8 cellular contexts compared by ENCODE assay signal in genomic region chr16:85611455-85612190, GRCh38. TPM values are rescaled to one million over a fixed set of nuclear protein-coding genes. Genes with fewer than 3 reads are reported as not detected.
DNase-seq lines count a peak whose midpoint lies in the region; ATAC-seq, FAIRE-seq and TF ChIP-seq lines count a peak whose summit lies in the region.

No MANE protein-coding gene starts in this region.

- POLR2A ChIA-PET in AG04450 (lab: Yijun Ruan, JAX) (interaction anchor here (0.6 to 0.8 kb wide), 2 partner anchors 29 to 166 kb away, joined by 3 read pairs; no protein-coding TSS in a partner anchor), endothelial cell of umbilical vein (lab: Charles Lee) (no interaction called here)
- POLR2A ChIA-PET in activated CD4-positive, alpha-beta memory T cell treated with anti-CD3 and anti-CD28 coated beads, Interleukin-2, amount 10 ng/mL, durations not matched to agents 7 days and 5 days (lab: Charles Lee), result interaction anchor here (1.3 to 5.3 kb wide), 2 partner anchors 54 to 58 kb away, joined by 3 to 41 read pairs; no protein-coding TSS in a partner anchor

- H3K36me3 Mint-ChIP-seq in activated CD4-positive, alpha-beta memory T cell treated with anti-CD3 and anti-CD28 coated beads, Interleukin-2, amount 10 ng/mL, durations not matched to agents 7 days and 5 days (ENCODE audit: low read depth), result no peaks in the 10 kb centered on the region
- H3K36me3 Mint-ChIP-seq in memory B cell, result no peaks in the 10 kb centered on the region
- H3K36me3 Mint-ChIP-seq in stimulated activated effector memory CD8-positive, alpha-beta T cell treated with anti-CD3 and anti-CD28 coated beads, Interleukin-12 subunit alpha, Interleukin-12 subunit beta, amount 100 ng/mL, for 72 hours, result peaks cover 7% of the 10 kb centered on the region

- dilution Hi-C loops in endothelial cell of umbilical vein (cut with MboI; ENCODE audit: extremely low pct_ligation_motif_present, low sequenced_read_pairs), result no loop called here

- intact Hi-C loops in endothelial cell of umbilical vein (cut with micrococcal nuclease), result loop anchor here (1.0 to 10.0 kb wide), 3 partner anchors 57 to 307 kb away; no protein-coding TSS in a partner anchor

- no peak for FAIRE-seq in endothelial cell of umbilical vein (lab: Jason Lieb, UNC)

- TF ChIP-seq CTCF in AG04450 (IDR thresholded peaks at IDR 0.05; ENCODE audit: low read depth, low read length), result no peak
- TF ChIP-seq CTCF in endothelial cell of umbilical vein (IDR thresholded peaks at IDR 0.05; ENCODE audit: extremely low read depth in 1 of 2, insufficient read depth in 1 of 2, low read depth in 1 of 2, low read length in 2 of 2), result no peak

- no peak overlapping the region for H2AFZ ChIP-seq in endothelial cell of umbilical vein (ENCODE audit: low read depth, low read length)

- H3K27me3 Mint-ChIP-seq in activated CD4-positive, alpha-beta memory T cell treated with anti-CD3 and anti-CD28 coated beads, Interleukin-2, amount 10 ng/mL, durations not matched to agents 7 days and 5 days, result peaks cover 11% of the 10 kb centered on the region
- no peaks in the 10 kb centered on the region for H3K27me3 Mint-ChIP-seq in memory B cell

- H3K4me1 Mint-ChIP-seq in activated CD4-positive, alpha-beta memory T cell treated with anti-CD3 and anti-CD28 coated beads, Interleukin-2, amount 10 ng/mL, durations not matched to agents 7 days and 5 days, result peaks cover 40% of the 10 kb centered on the region
- H3K4me1 Mint-ChIP-seq in memory B cell, result peaks cover 32% of the 10 kb centered on the region
- H3K4me1 Mint-ChIP-seq in stimulated activated effector memory CD8-positive, alpha-beta T cell treated with anti-CD3 and anti-CD28 coated beads, Interleukin-12 subunit alpha, Interleukin-12 subunit beta, amount 100 ng/mL, for 72 hours, result peaks cover 53% of the 10 kb centered on the region

- no peaks in the 10 kb centered on the region for H3K9me3 Mint-ChIP-seq in activated CD4-positive, alpha-beta memory T cell treated with anti-CD3 and anti-CD28 coated beads, Interleukin-2, amount 10 ng/mL, durations not matched to agents 7 days and 5 days
- H3K9me3 Mint-ChIP-seq in memory B cell, result no peaks in the 10 kb centered on the region
- H3K9me3 Mint-ChIP-seq in stimulated activated effector memory CD8-positive, alpha-beta T cell treated with anti-CD3 and anti-CD28 coated beads, Interleukin-12 subunit alpha, Interleukin-12 subunit beta, amount 100 ng/mL, for 72 hours, result no peaks in the 10 kb centered on the region

- ATAC-seq in memory B cell (ENCODE audit: low read depth), result peak; percentile 10
- peak; percentile 3 for ATAC-seq in stimulated activated effector memory CD8-positive, alpha-beta T cell treated with anti-CD3 and anti-CD28 coated beads, Interleukin-12 subunit alpha, Interleukin-12 subunit beta, amount 100 ng/mL, for 72 hours

- H3K4me3 Mint-ChIP-seq in activated CD4-positive, alpha-beta memory T cell treated with anti-CD3 and anti-CD28 coated beads, Interleukin-2, amount 10 ng/mL, durations not matched to agents 7 days and 5 days, result peak overlapping the region; percentile 46
- peak overlapping the region; percentile 82 for H3K4me3 Mint-ChIP-seq in memory B cell
- H3K4me3 Mint-ChIP-seq in stimulated activated effector memory CD8-positive, alpha-beta T cell treated with anti-CD3 and anti-CD28 coated beads, Interleukin-12 subunit alpha, Interleukin-12 subunit beta, amount 100 ng/mL, for 72 hours, result peak overlapping the region; percentile 68

- DNase-seq in AG04450 (ENCODE audit: low read depth, low spot score) (peak; percentile 39), H4 (ENCODE audit: low spot score) (peak; percentile 81), NCI-H510A treated with DMSO at 0.1 percent for 48 hours (lab: John Stamatoyannopoulos, UW) (peak; percentile 83), endothelial cell of umbilical vein (ENCODE audit: low read depth, low spot score) (peak; percentile 35), memory B cell (ENCODE audit: low spot score in 2 of 2) (peak; percentile 46 to 63), GM19240 (ENCODE audit: insufficient read length, low spot score) (no peak)
- peak; percentile 38 for DNase-seq in activated CD4-positive, alpha-beta memory T cell treated with anti-CD3 and anti-CD28 coated beads, Interleukin-2, amount 10 ng/mL, durations not matched to agents 7 days and 5 days
- DNase-seq in stimulated activated effector memory CD8-positive, alpha-beta T cell treated with anti-CD3 and anti-CD28 coated beads, Interleukin-12 subunit alpha, Interleukin-12 subunit beta, amount 100 ng/mL, for 72 hours (ENCODE audit: low spot score in 2 of 2), result peak; percentile 39 to 80

- no peaks in the 10 kb centered on the region for H3K27me3 ChIP-seq in AG04450 (ENCODE audit: control insufficient read depth, insufficient read depth, low read length)
- H3K27me3 ChIP-seq in endothelial cell of umbilical vein (ENCODE audit: control insufficient read depth in 2 of 2, insufficient read depth in 2 of 2, low read length in 2 of 2), result peaks cover 0 to 2% of the 10 kb centered on the region in 2 experiments

- no TSS peak for BruUV-seq in endothelial cell of umbilical vein (replicated peaks; lab: Mats Ljungman, UMichigan)

- H3K4me3 ChIP-seq in AG04450 (ENCODE audit: low read depth, low read length), result peak overlapping the region; percentile 58
- peak overlapping the region; percentile 4 to 30 (median 7) for H3K4me3 ChIP-seq in endothelial cell of umbilical vein (replicated peaks in 1 of 3; ENCODE audit: insufficient read depth in 1 of 3, low read depth in 1 of 3, low read length in 3 of 3)

- H3K9me3 ChIP-seq in AG04450 (ENCODE audit: control insufficient read depth, insufficient read depth, low read length) (no peaks in the 10 kb centered on the region; the same call in 1 of the 2 replicates), endothelial cell of umbilical vein (replicated peaks; ENCODE audit: control insufficient read depth, insufficient read depth, low read length) (no peaks in the 10 kb centered on the region)

- no peaks in the 10 kb centered on the region for H3K9me1 ChIP-seq in endothelial cell of umbilical vein (replicated peaks; ENCODE audit: control insufficient read depth, extremely low read depth, insufficient read depth, low read length)

- H4K20me1 ChIP-seq in endothelial cell of umbilical vein (replicated peaks; ENCODE audit: control insufficient read depth, extremely low read depth, insufficient read depth, low read length), result no peaks in the 10 kb centered on the region

- H3K36me3 ChIP-seq in endothelial cell of umbilical vein (ENCODE audit: control insufficient read depth in 2 of 2, extremely low read depth in 1 of 2, insufficient read depth in 2 of 2, low read length in 2 of 2), result no peaks in the 10 kb centered on the region

- no peak overlapping the region for H3K27ac Mint-ChIP-seq in activated CD4-positive, alpha-beta memory T cell treated with anti-CD3 and anti-CD28 coated beads, Interleukin-2, amount 10 ng/mL, durations not matched to agents 7 days and 5 days
- H3K27ac Mint-ChIP-seq in memory B cell, result no peak overlapping the region
- no peak overlapping the region for H3K27ac Mint-ChIP-seq in stimulated activated effector memory CD8-positive, alpha-beta T cell treated with anti-CD3 and anti-CD28 coated beads, Interleukin-12 subunit alpha, Interleukin-12 subunit beta, amount 100 ng/mL, for 72 hours

- H3K4me1 ChIP-seq in endothelial cell of umbilical vein (ENCODE audit: control insufficient read depth, extremely low read depth, insufficient read depth, low read length), result peaks cover 12% of the 10 kb centered on the region

- no peak overlapping the region for H3K9ac ChIP-seq in endothelial cell of umbilical vein (replicated peaks; ENCODE audit: extremely low read depth, insufficient read depth, low read length)

- TF ChIP-seq POLR2A in endothelial cell of umbilical vein (IDR thresholded peaks at IDR 0.05; ENCODE audit: low read depth, low read length), result no peak

- peak overlapping the region; percentile 57 for H3K4me2 ChIP-seq in endothelial cell of umbilical vein (ENCODE audit: insufficient read depth, low read length)

- CTCF ChIA-PET in AG04450 (lab: Charles Lee) (interaction anchor here (0.6 to 2.9 kb wide), 6 partner anchors 8 to 336 kb away, joined by 3 to 20 read pairs (median 8); no protein-coding TSS in a partner anchor), endothelial cell of umbilical vein (lab: Charles Lee) (interaction anchor here (0.6 to 3.1 kb wide), 10 partner anchors 12 to 497 kb away, joined by 3 to 18 read pairs (median 5); no protein-coding TSS in a partner anchor)
- CTCF ChIA-PET in activated CD4-positive, alpha-beta memory T cell treated with anti-CD3 and anti-CD28 coated beads, Interleukin-2, amount 10 ng/mL, durations not matched to agents 7 days and 5 days (lab: Charles Lee), result interaction anchor here (1.6 to 3.2 kb wide), 5 partner anchors 55 to 196 kb away, joined by 4 to 32 read pairs (median 8); no protein-coding TSS in a partner anchor

- no peaks in the 10 kb centered on the region for H3K79me2 ChIP-seq in endothelial cell of umbilical vein (ENCODE audit: control insufficient read depth, insufficient read depth, low read length)

- peak overlapping the region; percentile 75 for H3K27ac ChIP-seq in AG04450 (ENCODE audit: low read depth, low read length)
- H3K27ac ChIP-seq in endothelial cell of umbilical vein (ENCODE audit: insufficient read depth, low read depth, low read length), result no peak overlapping the region

TF ChIP-seq in endothelial cell of umbilical vein, 7 proteins besides CTCF, POLR2A, EP300 and RAD21 (continues in another document):
- no peak for TF ChIP-seq JUN (IDR thresholded peaks at IDR 0.05; ENCODE audit: borderline replicate concordance, insufficient read depth, insufficient read length, low read depth)
- no peak for TF ChIP-seq EZH2 (IDR thresholded peaks at IDR 0.05; ENCODE audit: borderline replicate concordance, low read depth, low read length, severe bottlenecking)
- no peak for TF ChIP-seq MYC (IDR thresholded peaks at IDR 0.05; ENCODE audit: low read depth, low read length)
- no peak for TF ChIP-seq POLR2AphosphoS5 (IDR thresholded peaks at IDR 0.05; ENCODE audit: insufficient read depth, low read depth, low read length)

RNA-seq across cellular contexts. Expression of gene GSE1, which starts 1.5 kb away (rescaled TPM):
- 18.2 and 21.0 TPM in 2 replicates for polyA plus RNA-seq in AG04450 (2011; rRNA removed)
- 23.7 and 24.1 TPM in 2 replicates for polyA minus RNA-seq in AG04450 (2011; rRNA and poly(A)+ RNA removed)
- 8.0 and 11.9 TPM in 2 replicates for total RNA-seq in H4 (2014; rRNA removed; shearing (Covaris generic))
- total RNA-seq in activated CD4-positive, alpha-beta memory T cell treated with anti-CD3 and anti-CD28 coated beads, Interleukin-2, amount 10 ng/mL, durations not matched to agents 7 days and 5 days, result 10 to 100 TPM; 18.4 to 19.8 TPM
- 14.2 and 18.3 TPM in 2 replicates for total RNA-seq in endothelial cell of umbilical vein
- polyA plus RNA-seq in endothelial cell of umbilical vein, result 4.2 TPM in 2 replicates
- 3.6 and 4.2 TPM in 2 replicates for polyA plus RNA-seq in endothelial cell of umbilical vein (2011; cell fraction: cytosol; rRNA removed)
- polyA plus RNA-seq in endothelial cell of umbilical vein (2011; cell fraction: nucleus; rRNA removed), result 13.2 and 17.1 TPM in 2 replicates
- polyA plus RNA-seq in endothelial cell of umbilical vein (2012), result 9.1 and 12.3 TPM in 2 replicates
- polyA minus RNA-seq in endothelial cell of umbilical vein, result 6.9 and 13.4 TPM in 2 replicates
- polyA minus RNA-seq in endothelial cell of umbilical vein (2011; cell fraction: cytosol; rRNA and poly(A)+ RNA removed), result 28.5 TPM
- polyA minus RNA-seq in endothelial cell of umbilical vein (2011; cell fraction: nucleus; rRNA and poly(A)+ RNA removed), result 18.1 and 32.8 TPM in 2 replicates
